In the genomic region with DNA sequence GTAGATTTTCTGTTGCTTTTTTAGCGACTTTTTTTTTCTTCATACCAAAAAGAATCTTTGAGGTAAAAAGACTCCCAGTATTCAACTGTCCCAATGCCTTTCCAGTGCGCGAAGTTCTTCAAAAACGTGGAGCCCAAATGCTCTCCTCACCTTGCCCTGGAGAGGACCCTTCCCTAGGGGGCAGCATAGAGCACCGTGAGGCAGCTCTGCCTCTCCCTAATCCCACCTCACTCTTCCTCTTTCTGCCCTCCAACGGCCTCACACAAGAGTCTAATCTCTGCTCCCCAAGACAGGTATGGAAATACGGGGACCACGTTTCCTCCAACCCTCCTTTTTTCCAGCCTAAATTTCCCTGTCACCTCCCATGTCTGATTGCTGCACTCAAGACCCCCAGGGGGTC, we compare ENCODE assay signal across 11 cellular contexts.
DNase-seq lines count a peak whose midpoint lies in the region; FAIRE-seq and TF ChIP-seq lines count a peak whose summit lies in the region.
"Had no signal": no experiment of that assay in that cellular context is flagged by ENCODE, and none has a peak within 500 bp of the region (broad histone marks: within the 10 kb centered on the region; RNA-seq: fewer than 3 reads in every experiment).

No MANE protein-coding gene starts in this region.

- no peak overlapping the region for H3K4me3 ChIP-seq in Peyer's patch
- H3K4me3 ChIP-seq: ascending aorta, pancreas had no signal

- H3K9me3 ChIP-seq in Peyer's patch: no peaks in the 10 kb centered on the region
- H3K9me3 ChIP-seq: ascending aorta, pancreas had no signal

- H3K36me3 Mint-ChIP-seq in glutamatergic neuron (ENCODE audit: unreplicated experiment): no peaks in the 10 kb centered on the region

- TF ChIP-seq CTCF in GM12872 (IDR thresholded peaks at IDR 0.05; ENCODE audit: insufficient read depth, low read depth, low read length) (peak; percentile 62), glutamatergic neuron (IDR thresholded peaks at IDR 0.05; ENCODE audit: partially characterized antibody, unreplicated experiment) (peak; percentile 36), Peyer's patch (IDR thresholded peaks at IDR 0.05) (no peak)

- no peaks in the 10 kb centered on the region for H3K36me3 ChIP-seq in Peyer's patch
- H3K36me3 ChIP-seq: ascending aorta, pancreas had no signal

- no peak for TF ChIP-seq POLR2A in Peyer's patch (IDR thresholded peaks at IDR 0.05)

- H3K27ac ChIP-seq in Peyer's patch: no peak overlapping the region
- H3K27ac ChIP-seq: ascending aorta, pancreas had no signal

- DNase-seq in NCI-H82 (lab: John Stamatoyannopoulos, UW): peak; percentile 43
- no peak for DNase-seq in NCI-H82 treated with DMSO at 0.1 percent for 48 hours (lab: John Stamatoyannopoulos, UW; ENCODE audit: unreplicated experiment)
- peak; percentile 26 for DNase-seq in RPMI8226
- no peak for DNase-seq in glutamatergic neuron
- DNase-seq in Peyer's patch: no peak
- DNase-seq in GM19239 (ENCODE audit: insufficient read length, low spot score): no peak
- no peak for DNase-seq in foreskin melanocyte
- DNase-seq: NCI-H1105 treated with DMSO at 0.1 percent for 48 hours, pancreas had no signal

- no peaks in the 10 kb centered on the region for H3K27me3 ChIP-seq in Peyer's patch
- H3K27me3 ChIP-seq: ascending aorta, pancreas had no signal

- H3K27me3 Mint-ChIP-seq in glutamatergic neuron (ENCODE audit: unreplicated experiment): peaks cover 4% of the 10 kb centered on the region

- FAIRE-seq in GM19239 (lab: Jason Lieb, UNC): no peak
- FAIRE-seq: pancreas had no signal

- no peaks in the 10 kb centered on the region for H3K4me1 ChIP-seq in Peyer's patch
- H3K4me1 ChIP-seq: ascending aorta, pancreas had no signal

- no peak overlapping the region for H3K4me3 Mint-ChIP-seq in glutamatergic neuron (ENCODE audit: unreplicated experiment)

- peaks cover 2% of the 10 kb centered on the region for H3K9me3 Mint-ChIP-seq in glutamatergic neuron (ENCODE audit: unreplicated experiment)

- H3K4me1 Mint-ChIP-seq in glutamatergic neuron (ENCODE audit: low read depth, unreplicated experiment): no peaks in the 10 kb centered on the region

- H3K27ac Mint-ChIP-seq in glutamatergic neuron (ENCODE audit: unreplicated experiment): no peak overlapping the region

Comparison
In these comparisons a context has a peak if more than half of its experiments do, and no peak if none do; other contexts are left out.
1. DNase-seq: peak in NCI-H82 (single experiment) and RPMI8226 (single experiment); none in NCI-H82 treated with DMSO at 0.1 percent for 48 hours (single experiment), glutamatergic neuron (single experiment), Peyer's patch (0 of 3), GM19239 (single experiment) and foreskin melanocyte (single experiment).
2. CTCF ChIP-seq: peak in GM12872 (single experiment) and glutamatergic neuron (single experiment); none in Peyer's patch (0 of 6).